ENCODE assay signal across 1 cellular context in the genomic region with DNA sequence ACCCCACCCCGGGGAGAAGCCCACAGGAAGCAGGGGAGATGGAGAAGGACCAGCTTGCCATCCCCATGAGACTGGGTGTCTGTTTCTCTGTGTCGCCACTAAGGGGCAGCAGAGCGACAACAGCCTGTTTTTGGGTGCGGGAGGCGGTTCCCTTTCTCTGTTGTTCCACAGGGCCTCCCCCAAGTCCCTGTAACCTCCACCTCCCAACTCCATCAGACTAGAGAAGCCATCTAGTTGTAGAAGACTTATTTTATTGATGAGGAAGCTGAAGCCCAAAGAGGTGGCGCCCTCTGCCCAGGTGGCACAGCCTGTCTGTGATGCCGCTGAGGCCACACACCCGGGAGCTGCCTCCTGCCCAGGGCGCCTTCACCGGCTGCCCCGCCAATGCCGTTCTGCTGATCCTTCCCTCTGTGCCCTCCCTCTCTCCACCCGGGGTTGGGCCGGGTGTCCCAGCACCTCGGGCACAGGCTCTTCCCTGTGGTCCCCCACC.
TF ChIP-seq lines count a peak whose summit lies in the region.

No MANE protein-coding gene starts in this region.

TF ChIP-seq in liver, 16 proteins besides CTCF, POLR2A, EP300 and RAD21 (continued from another document):
- no peak for TF ChIP-seq GABPA (IDR thresholded peaks at IDR 0.05 in 1 of 2, conservative IDR thresholded peaks at IDR 0.05 in 1 of 2)
